Comparison of ENCODE assay signal across 2 cellular contexts in genomic region chr1:21089711-21090110, GRCh38.
TF ChIP-seq lines count a peak whose summit lies in the region.

No MANE protein-coding gene starts in this region.

TF ChIP-seq in WTC11, 78 proteins besides CTCF, POLR2A, EP300 and RAD21 (continued from another document):
- TF ChIP-seq AR (CRISPR knock-in tag; IDR thresholded peaks at IDR 0.05) (no peak), ZNF121 (CRISPR knock-in tag; IDR thresholded peaks at IDR 0.05) (no peak), ESRRA (CRISPR knock-in tag; IDR thresholded peaks at IDR 0.05; ENCODE audit: borderline replicate concordance) (no peak), ZNF396 (CRISPR knock-in tag; IDR thresholded peaks at IDR 0.05; ENCODE audit: borderline replicate concordance) (no peak), ZNF138 (CRISPR knock-in tag; conservative IDR thresholded peaks at IDR 0.05) (no peak), PRRX2 (CRISPR knock-in tag; IDR thresholded peaks at IDR 0.05) (no peak), FOXK1 (CRISPR knock-in tag; IDR thresholded peaks at IDR 0.05) (no peak)
- TF ChIP-seq, protein P1, sequence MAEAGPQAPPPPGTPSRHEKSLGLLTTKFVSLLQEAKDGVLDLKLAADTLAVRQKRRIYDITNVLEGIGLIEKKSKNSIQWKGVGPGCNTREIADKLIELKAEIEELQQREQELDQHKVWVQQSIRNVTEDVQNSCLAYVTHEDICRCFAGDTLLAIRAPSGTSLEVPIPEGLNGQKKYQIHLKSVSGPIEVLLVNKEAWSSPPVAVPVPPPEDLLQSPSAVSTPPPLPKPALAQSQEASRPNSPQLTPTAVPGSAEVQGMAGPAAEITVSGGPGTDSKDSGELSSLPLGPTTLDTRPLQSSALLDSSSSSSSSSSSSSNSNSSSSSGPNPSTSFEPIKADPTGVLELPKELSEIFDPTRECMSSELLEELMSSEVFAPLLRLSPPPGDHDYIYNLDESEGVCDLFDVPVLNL (CRISPR knock-in tag; IDR thresholded peaks at IDR 0.05; ENCODE audit: borderline replicate concordance, low read depth) = no peak
- TF ChIP-seq, protein P2, sequence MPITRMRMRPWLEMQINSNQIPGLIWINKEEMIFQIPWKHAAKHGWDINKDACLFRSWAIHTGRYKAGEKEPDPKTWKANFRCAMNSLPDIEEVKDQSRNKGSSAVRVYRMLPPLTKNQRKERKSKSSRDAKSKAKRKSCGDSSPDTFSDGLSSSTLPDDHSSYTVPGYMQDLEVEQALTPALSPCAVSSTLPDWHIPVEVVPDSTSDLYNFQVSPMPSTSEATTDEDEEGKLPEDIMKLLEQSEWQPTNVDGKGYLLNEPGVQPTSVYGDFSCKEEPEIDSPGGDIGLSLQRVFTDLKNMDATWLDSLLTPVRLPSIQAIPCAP (CRISPR knock-in tag; IDR thresholded peaks at IDR 0.05) = no peak
TF ChIP-seq in WTC11: peak in this region for 0.

TF ChIP-seq in HepG2, 621 proteins besides CTCF, POLR2A, EP300 and RAD21 (continued from another document):
- TF ChIP-seq, protein P3, sequence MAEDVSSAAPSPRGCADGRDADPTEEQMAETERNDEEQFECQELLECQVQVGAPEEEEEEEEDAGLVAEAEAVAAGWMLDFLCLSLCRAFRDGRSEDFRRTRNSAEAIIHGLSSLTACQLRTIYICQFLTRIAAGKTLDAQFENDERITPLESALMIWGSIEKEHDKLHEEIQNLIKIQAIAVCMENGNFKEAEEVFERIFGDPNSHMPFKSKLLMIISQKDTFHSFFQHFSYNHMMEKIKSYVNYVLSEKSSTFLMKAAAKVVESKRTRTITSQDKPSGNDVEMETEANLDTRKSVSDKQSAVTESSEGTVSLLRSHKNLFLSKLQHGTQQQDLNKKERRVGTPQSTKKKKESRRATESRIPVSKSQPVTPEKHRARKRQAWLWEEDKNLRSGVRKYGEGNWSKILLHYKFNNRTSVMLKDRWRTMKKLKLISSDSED (CRISPR knock-in tag; IDR thresholded peaks at IDR 0.05) = no peak
- TF ChIP-seq ATAD3A (CRISPR knock-in tag; IDR thresholded peaks at IDR 0.05) = no peak
- TF ChIP-seq ZNF207 (IDR thresholded peaks at IDR 0.05; ENCODE audit: borderline replicate concordance) = no peak
- no peak for TF ChIP-seq CENPBD1 (CRISPR knock-in tag; IDR thresholded peaks at IDR 0.05; ENCODE audit: borderline replicate concordance, low read depth)
- TF ChIP-seq ZBTB40 (IDR thresholded peaks at IDR 0.05) = no peak
- TF ChIP-seq ZBTB40 (CRISPR knock-in tag; IDR thresholded peaks at IDR 0.05) = no peak
- TF ChIP-seq HNRNPH1 (optimal IDR thresholded peaks at IDR 0.05; ENCODE audit: low read depth, low read length) = no peak
- TF ChIP-seq ZBTB49 (CRISPR knock-in tag; IDR thresholded peaks at IDR 0.05; ENCODE audit: borderline replicate concordance) = no peak
- no peak for TF ChIP-seq ZNF713 (CRISPR knock-in tag; IDR thresholded peaks at IDR 0.05)
- no peak for TF ChIP-seq GATA4 (IDR thresholded peaks at IDR 0.05; ENCODE audit: borderline replicate concordance, low read depth)
- TF ChIP-seq BORCS8-MEF2B (CRISPR knock-in tag; IDR thresholded peaks at IDR 0.05) = no peak
- no peak for TF ChIP-seq HNRNPUL1 (IDR thresholded peaks at IDR 0.05; ENCODE audit: low read depth, low read length)
- no peak for TF ChIP-seq ZEB1 (IDR thresholded peaks at IDR 0.05; ENCODE audit: insufficient replicate concordance, low read depth)
TF ChIP-seq in HepG2: peak in this region for 0.
